8 cellular contexts compared by ENCODE assay signal in the genomic region with DNA sequence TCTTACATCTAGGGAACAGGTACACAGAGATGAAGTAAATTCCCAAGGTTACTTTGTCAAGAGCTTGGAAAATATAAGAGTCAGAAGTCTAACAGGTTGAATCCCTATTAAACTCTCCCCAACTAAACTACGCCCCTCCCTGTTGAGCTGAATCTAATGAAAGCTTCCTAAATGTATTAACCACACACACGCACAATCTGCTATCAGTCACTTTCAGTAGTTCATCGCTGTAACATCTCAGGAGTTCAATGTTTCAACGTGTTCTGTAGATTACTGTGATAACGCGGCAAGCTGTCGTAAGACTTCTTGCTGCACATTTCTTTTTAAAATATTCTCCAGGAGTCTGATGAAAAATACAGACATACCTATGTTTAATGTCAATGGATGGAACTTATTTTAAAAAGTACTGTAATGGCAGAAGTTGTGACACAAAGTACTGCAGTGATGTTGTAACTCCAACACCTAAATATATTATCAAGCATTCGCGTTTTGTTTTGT. TPM values are rescaled to one million over a fixed set of nuclear protein-coding genes. Genes with fewer than 3 reads are reported as not detected.
DNase-seq lines count a peak whose midpoint lies in the region; ATAC-seq and TF ChIP-seq lines count a peak whose summit lies in the region.

No MANE protein-coding gene starts in this region.

- peak overlapping the region; percentile 93 for H3K27ac ChIP-seq in suprapubic skin

- ATAC-seq in HG03159 (IDR thresholded peaks at IDR 0.05; ENCODE audit: unreplicated experiment) (peak; percentile 3), WTC11 (no peak)

- CTCF ChIA-PET in BJ (lab: Yijun Ruan, JAX) (interaction anchor here (1.0 to 2.6 kb wide), 3 partner anchors 26 to 59 kb away, joined by 3 to 9 read pairs (median 3); partner anchors contain the start of gene IKBIP), WTC11 (lab: Charles Lee) (interaction anchor here (0.6 to 2.5 kb wide), 13 partner anchors 19 to 1606 kb away, joined by 3 to 20 read pairs (median 4); no protein-coding TSS in a partner anchor)

- no peak for TF ChIP-seq EP300 in suprapubic skin (IDR thresholded peaks at IDR 0.05)

- H3K4me1 ChIP-seq in suprapubic skin = peaks cover 17% of the 10 kb centered on the region

- H3K9me3 Mint-ChIP-seq in WTC11 = no peaks in the 10 kb centered on the region
- H3K9me3 Mint-ChIP-seq in immature natural killer cell = no peaks in the 10 kb centered on the region

- H3K36me3 ChIP-seq in BJ (ENCODE audit: control insufficient read depth, insufficient read depth, low read length) (peaks cover 2% of the 10 kb centered on the region), suprapubic skin (peaks cover 17% of the 10 kb centered on the region)

- H3K4me3 Mint-ChIP-seq in WTC11 = peak overlapping the region; percentile 98
- peak overlapping the region; percentile 89 to 98 (median 95) for H3K4me3 Mint-ChIP-seq in immature natural killer cell

- WGBS in suprapubic skin = 25% methylated on average over 9 of the region's 9 CpGs

- DNase-seq in BJ (ENCODE audit: low read depth) (no peak), WTC11 (ENCODE audit: low spot score) (no peak), immature natural killer cell (no peak), suprapubic skin (ENCODE audit: low spot score in 2 of 2) (no peak), NCI-H2196 treated with DMSO at 0.1 percent for 48 hours (lab: John Stamatoyannopoulos, UW; ENCODE audit: unreplicated experiment) (no peak), Ammon's horn (ENCODE audit: low spot score) (no peak), hippocampal formation (lab: John Stamatoyannopoulos, UW) (no peak)

- peaks cover 36% of the 10 kb centered on the region for H3K36me3 Mint-ChIP-seq in WTC11
- peaks cover 0 to 11% (median under 1%) of the 10 kb centered on the region in 3 donors for H3K36me3 Mint-ChIP-seq in immature natural killer cell

- H3K4me3 ChIP-seq in BJ (ENCODE audit: low read depth, low read length) (peak overlapping the region; percentile 93), suprapubic skin (peak overlapping the region; percentile 67)

- H3K4me1 Mint-ChIP-seq in WTC11 (peaks cover 22% of the 10 kb centered on the region), immature natural killer cell (peaks cover 40 to 41% of the 10 kb centered on the region in 2 donors)

- TF ChIP-seq POLR2A in suprapubic skin (IDR thresholded peaks at IDR 0.05) = no peak

- POLR2A ChIA-PET in BJ (lab: Charles Lee) = interaction anchor here (0.5 to 0.9 kb wide), 6 partner anchors 12 to 174 kb away, joined by 4 to 11 read pairs (median 5); no protein-coding TSS in a partner anchor
- POLR2A ChIA-PET in WTC11 (lab: Charles Lee) = interaction anchor here (0.6 to 2.0 kb wide), 12 partner anchors 10 to 207 kb away, joined by 3 to 8 read pairs (median 4); partner anchors contain the start of genes APAF1 and IKBIP

- H3K27me3 Mint-ChIP-seq in WTC11 (ENCODE audit: low read depth) = no peaks in the 10 kb centered on the region
- peaks cover 6 to 7% (median 7%) of the 10 kb centered on the region in 3 donors for H3K27me3 Mint-ChIP-seq in immature natural killer cell (ENCODE audit: low read depth in 3 of 3)

- TF ChIP-seq CTCF in BJ (IDR thresholded peaks at IDR 0.05; ENCODE audit: insufficient read depth, low read depth, low read length) = no peak
- no peak for TF ChIP-seq CTCF in WTC11 (IDR thresholded peaks at IDR 0.05)
- TF ChIP-seq CTCF in suprapubic skin (IDR thresholded peaks at IDR 0.05) = no peak

- H3K27ac Mint-ChIP-seq in WTC11 (peak overlapping the region; percentile 99), immature natural killer cell (peak overlapping the region; percentile 91 to 99 (median 98))

- H3K27me3 ChIP-seq in BJ (ENCODE audit: control insufficient read depth, insufficient read depth, low read length) = no peaks in the 10 kb centered on the region
- H3K27me3 ChIP-seq in suprapubic skin = no peaks in the 10 kb centered on the region

- no peaks in the 10 kb centered on the region for H3K9me3 ChIP-seq in suprapubic skin

TF ChIP-seq in WTC11, 78 proteins besides CTCF, POLR2A, EP300 and RAD21:
- TF ChIP-seq ZNF396 (CRISPR knock-in tag; IDR thresholded peaks at IDR 0.05; ENCODE audit: borderline replicate concordance) = no peak
- no peak for TF ChIP-seq RORB (CRISPR knock-in tag; IDR thresholded peaks at IDR 0.05)
- TF ChIP-seq ZNF512 (CRISPR knock-in tag; IDR thresholded peaks at IDR 0.05; ENCODE audit: borderline replicate concordance) = no peak
- TF ChIP-seq ZNF263 (CRISPR knock-in tag; IDR thresholded peaks at IDR 0.05; ENCODE audit: low read depth) = no peak
- TF ChIP-seq TCF7 (CRISPR knock-in tag; IDR thresholded peaks at IDR 0.05; ENCODE audit: low read depth) = no peak
- no peak for TF ChIP-seq MAX (CRISPR knock-in tag; IDR thresholded peaks at IDR 0.05)
- no peak for TF ChIP-seq NFYB (CRISPR knock-in tag; conservative IDR thresholded peaks at IDR 0.05; ENCODE audit: low read depth)
- no peak for TF ChIP-seq NFE2L1 (CRISPR knock-in tag; IDR thresholded peaks at IDR 0.05)
- no peak for TF ChIP-seq TEAD4 (CRISPR knock-in tag; IDR thresholded peaks at IDR 0.05)
- TF ChIP-seq ATF1 (CRISPR knock-in tag; IDR thresholded peaks at IDR 0.05) = no peak
- no peak for TF ChIP-seq OVOL2 (CRISPR knock-in tag; IDR thresholded peaks at IDR 0.05; ENCODE audit: borderline replicate concordance)
- no peak for TF ChIP-seq PRRX2 (CRISPR knock-in tag; IDR thresholded peaks at IDR 0.05)
- no peak for TF ChIP-seq ZNF219 (CRISPR knock-in tag; IDR thresholded peaks at IDR 0.05; ENCODE audit: borderline replicate concordance)
- TF ChIP-seq CREM (CRISPR knock-in tag; IDR thresholded peaks at IDR 0.05) = no peak
- TF ChIP-seq ELF4 (CRISPR knock-in tag; IDR thresholded peaks at IDR 0.05; ENCODE audit: low read depth) = no peak
- TF ChIP-seq TEAD1 (CRISPR knock-in tag; IDR thresholded peaks at IDR 0.05) = no peak
- no peak for TF ChIP-seq ZNF121 (CRISPR knock-in tag; IDR thresholded peaks at IDR 0.05)
- no peak for TF ChIP-seq ETV6 (CRISPR knock-in tag; IDR thresholded peaks at IDR 0.05)
- TF ChIP-seq, protein P1, sequence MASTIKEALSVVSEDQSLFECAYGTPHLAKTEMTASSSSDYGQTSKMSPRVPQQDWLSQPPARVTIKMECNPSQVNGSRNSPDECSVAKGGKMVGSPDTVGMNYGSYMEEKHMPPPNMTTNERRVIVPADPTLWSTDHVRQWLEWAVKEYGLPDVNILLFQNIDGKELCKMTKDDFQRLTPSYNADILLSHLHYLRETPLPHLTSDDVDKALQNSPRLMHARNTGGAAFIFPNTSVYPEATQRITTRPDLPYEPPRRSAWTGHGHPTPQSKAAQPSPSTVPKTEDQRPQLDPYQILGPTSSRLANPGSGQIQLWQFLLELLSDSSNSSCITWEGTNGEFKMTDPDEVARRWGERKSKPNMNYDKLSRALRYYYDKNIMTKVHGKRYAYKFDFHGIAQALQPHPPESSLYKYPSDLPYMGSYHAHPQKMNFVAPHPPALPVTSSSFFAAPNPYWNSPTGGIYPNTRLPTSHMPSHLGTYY (CRISPR knock-in tag; IDR thresholded peaks at IDR 0.05) = no peak
TF ChIP-seq in WTC11: peak in this region for 0.

RNA-seq across cellular contexts. Expression of gene SLC25A3, which starts 0.6 kb away (rescaled TPM):
- polyA plus RNA-seq in BJ (2011; rRNA removed) (909 and 920 TPM in 2 replicates), immature natural killer cell (100 to 1,000 TPM; 238 to 406 (median 286) TPM)
- 356 and 408 TPM in 2 replicates for polyA minus RNA-seq in BJ (2011; rRNA and poly(A)+ RNA removed)
- total RNA-seq in WTC11 (2021) (716 to 733 TPM (median 726 TPM) in 3 replicates), suprapubic skin (100 to 1,000 TPM; 375 to 558 (median 498) TPM)

RNA-seq across cellular contexts. Expression of gene IKBIP, which starts 51.7 kb away (rescaled TPM):
- 30.2 and 53.2 TPM in 2 replicates for polyA plus RNA-seq in BJ (2011; rRNA removed)
- polyA minus RNA-seq in BJ (2011; rRNA and poly(A)+ RNA removed) = 3.8 and 4.6 TPM in 2 replicates
- 15.5 to 17.3 TPM (median 17.0 TPM) in 3 replicates for total RNA-seq in WTC11 (2021)
- polyA plus RNA-seq in immature natural killer cell = 10 to 100 TPM in 1 of 3 donors, 1 to 10 TPM in 2; 6.7 to 13.5 (median 6.9) TPM
- total RNA-seq in suprapubic skin = 1 to 10 TPM; 2.5 to 4.0 (median 3.4) TPM

RNA-seq across cellular contexts. Expression of gene APAF1, which starts 52.2 kb away (rescaled TPM):
- polyA plus RNA-seq in BJ (2011; rRNA removed) = 6.0 and 8.8 TPM in 2 replicates
- polyA minus RNA-seq in BJ (2011; rRNA and poly(A)+ RNA removed) = 6.3 and 9.1 TPM in 2 replicates
- total RNA-seq in WTC11 (2021) = 18.4 to 20.6 TPM (median 19.3 TPM) in 3 replicates
- 10 to 100 TPM in 1 of 3 donors, 1 to 10 TPM in 2; 5.5 to 12.6 (median 7.3) TPM for polyA plus RNA-seq in immature natural killer cell
- total RNA-seq in suprapubic skin = 10 to 100 TPM in 3 of 4 donors, 1 to 10 TPM in 1; 6.2 to 19.7 (median 11.5) TPM
